Comparison of ENCODE assay signal across 18 cellular contexts in the genomic region with DNA sequence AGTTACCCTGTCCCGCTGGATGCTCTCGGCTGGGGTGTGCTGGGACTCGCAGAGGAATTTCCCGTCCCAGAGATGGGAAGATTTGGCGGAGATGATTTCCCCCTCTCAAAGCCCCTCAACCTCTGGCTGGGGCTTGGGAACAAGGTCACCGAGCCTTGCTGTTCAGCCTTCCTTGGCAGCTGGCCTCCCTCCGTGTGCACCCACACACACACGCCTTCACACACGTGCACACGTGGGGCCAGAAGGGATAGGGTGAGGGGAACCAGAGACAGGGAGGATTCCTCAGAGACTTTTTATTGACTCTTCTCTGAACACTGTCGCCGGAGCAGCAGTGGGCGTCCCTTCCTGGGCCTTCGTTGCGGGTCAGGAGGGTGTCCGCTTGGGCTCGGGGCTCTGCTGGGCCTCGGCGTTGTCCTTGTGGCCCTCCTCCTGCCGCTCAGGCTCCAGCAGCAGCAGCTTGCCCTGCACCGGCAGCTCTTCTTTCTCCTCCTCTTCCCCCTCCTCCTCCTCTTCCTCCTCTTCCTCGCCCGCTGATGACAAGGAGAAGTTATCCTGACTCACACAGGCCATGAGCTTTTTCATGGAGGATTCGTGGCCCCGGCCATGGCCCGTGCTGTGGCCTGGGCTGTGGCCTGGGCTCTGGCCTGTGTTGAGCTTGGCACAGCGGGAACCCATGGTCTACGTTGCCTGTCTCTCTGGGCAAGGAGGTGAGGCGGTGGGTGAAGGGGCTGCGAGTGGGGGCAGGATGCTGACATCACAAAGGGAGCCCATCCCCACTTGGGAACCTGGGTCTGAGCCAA. TPM values are rescaled to one million over a fixed set of nuclear protein-coding genes. Genes with fewer than 3 reads are reported as not detected.
"Had no signal": no experiment of that assay in that cellular context is flagged by ENCODE, and none has a peak within 500 bp of the region (broad histone marks: within the 10 kb centered on the region; RNA-seq: fewer than 3 reads in every experiment).

A gene with protein sequence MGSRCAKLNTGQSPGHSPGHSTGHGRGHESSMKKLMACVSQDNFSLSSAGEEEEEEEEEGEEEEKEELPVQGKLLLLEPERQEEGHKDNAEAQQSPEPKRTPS (minus strand): TSS at position 709 of the 800 bp plus-strand sequence. CDS start 34 bp downstream, at position 675.

- ATAC-seq: activated CD4-positive, alpha-beta T cell treated with anti-CD3 and anti-CD28 coated beads for 36 hours; body of pancreas; left colon; natural killer cell treated with Interleukin-12 subunit alpha and Interleukin-12 subunit beta and Interleukin-15 and Interleukin-18, amount 100 ng/mL, for 72 hours; stimulated activated naive B cell treated with anti-CD40 and anti-IgM and Interleukin-4, amounts not matched to agents 10 μg/mL and 1 μg/mL and 100 μg/mL, for 72 hours had no signal

- H3K79me2 ChIP-seq: parathyroid adenoma had no signal

- H3K4me3 Mint-ChIP-seq: activated CD4-positive, alpha-beta T cell treated with anti-CD3 and anti-CD28 coated beads for 36 hours; activated naive CD4-positive, alpha-beta T cell treated with anti-CD3 and anti-CD28 coated beads, Interleukin-2, amount 10 ng/mL, durations not matched to agents 7 days and 5 days; natural killer cell treated with Interleukin-12 subunit alpha and Interleukin-12 subunit beta and Interleukin-15 and Interleukin-18, amount 100 ng/mL, for 72 hours had no signal

- H3K4me2 ChIP-seq: smooth muscle cell had no signal

- H3K4me1 ChIP-seq: body of pancreas, parathyroid adenoma, right atrium auricular region had no signal

- H3K9ac ChIP-seq: parathyroid adenoma had no signal

- H3K4me1 Mint-ChIP-seq: activated CD4-positive, alpha-beta T cell treated with anti-CD3 and anti-CD28 coated beads for 36 hours; activated naive CD4-positive, alpha-beta T cell treated with anti-CD3 and anti-CD28 coated beads, Interleukin-2, amount 10 ng/mL, durations not matched to agents 7 days and 5 days had no signal

- H3K36me3 ChIP-seq: right atrium auricular region had no signal

- H3K4me3 ChIP-seq: body of pancreas, right atrium auricular region, SK-N-MC, smooth muscle cell had no signal

- H3K9me3 Mint-ChIP-seq: activated naive CD4-positive, alpha-beta T cell treated with anti-CD3 and anti-CD28 coated beads, Interleukin-2, amount 10 ng/mL, durations not matched to agents 7 days and 5 days; activated T-helper 2 cell treated with anti-CD3 and anti-CD28 coated beads, Interferon-gamma antibody, Interleukin-2, Interleukin-4, amounts not matched to agents 10 μg/mL and 5 μg/mL and 100 μg/mL, durations not matched to agents 14 hours and 24 hours and 36 hours; natural killer cell treated with Interleukin-12 subunit alpha and Interleukin-12 subunit beta and Interleukin-15 and Interleukin-18, amount 100 ng/mL, for 72 hours; stimulated activated naive B cell treated with anti-CD40 and anti-IgM and Interleukin-4, amounts not matched to agents 10 μg/mL and 1 μg/mL and 100 μg/mL, for 72 hours had no signal

- H2AFZ ChIP-seq: parathyroid adenoma had no signal

- DNase-seq: activated CD4-positive, alpha-beta T cell treated with anti-CD3 and anti-CD28 coated beads for 36 hours; activated naive CD4-positive, alpha-beta T cell treated with anti-CD3 and anti-CD28 coated beads, Interleukin-2, amount 10 ng/mL, durations not matched to agents 7 days and 5 days; activated T-cell treated with anti-CD3 and anti-CD28 coated beads for 4 hours; body of pancreas; left colon; mammary epithelial cell; stimulated activated naive B cell treated with anti-CD40 and anti-IgM and Interleukin-4, amounts not matched to agents 10 μg/mL and 1 μg/mL and 100 μg/mL, for 72 hours; T-helper 1 cell had no signal

- H3K27ac ChIP-seq: body of pancreas, parathyroid adenoma, right atrium auricular region, SK-N-MC, VCaP had no signal

- H3K27ac Mint-ChIP-seq: activated CD4-positive, alpha-beta T cell treated with anti-CD3 and anti-CD28 coated beads for 36 hours; activated naive CD4-positive, alpha-beta T cell treated with anti-CD3 and anti-CD28 coated beads, Interleukin-2, amount 10 ng/mL, durations not matched to agents 7 days and 5 days; activated T-helper 2 cell treated with anti-CD3 and anti-CD28 coated beads, Interferon-gamma antibody, Interleukin-2, Interleukin-4, amounts not matched to agents 10 μg/mL and 5 μg/mL and 100 μg/mL, durations not matched to agents 14 hours and 24 hours and 36 hours; natural killer cell treated with Interleukin-12 subunit alpha and Interleukin-12 subunit beta and Interleukin-15 and Interleukin-18, amount 100 ng/mL, for 72 hours; stimulated activated naive B cell treated with anti-CD40 and anti-IgM and Interleukin-4, amounts not matched to agents 10 μg/mL and 1 μg/mL and 100 μg/mL, for 72 hours had no signal

- H3K27me3 Mint-ChIP-seq: activated CD4-positive, alpha-beta T cell treated with anti-CD3 and anti-CD28 coated beads for 36 hours; stimulated activated naive B cell treated with anti-CD40 and anti-IgM and Interleukin-4, amounts not matched to agents 10 μg/mL and 1 μg/mL and 100 μg/mL, for 72 hours had no signal

- H3K36me3 Mint-ChIP-seq: activated naive CD4-positive, alpha-beta T cell treated with anti-CD3 and anti-CD28 coated beads, Interleukin-2, amount 10 ng/mL, durations not matched to agents 7 days and 5 days; natural killer cell treated with Interleukin-12 subunit alpha and Interleukin-12 subunit beta and Interleukin-15 and Interleukin-18, amount 100 ng/mL, for 72 hours; stimulated activated naive B cell treated with anti-CD40 and anti-IgM and Interleukin-4, amounts not matched to agents 10 μg/mL and 1 μg/mL and 100 μg/mL, for 72 hours had no signal

- H3K9me3 ChIP-seq: body of pancreas, right atrium auricular region had no signal

- H3K27me3 ChIP-seq: body of pancreas, right atrium auricular region had no signal

RNA-seq across cellular contexts. Expression of the gene that starts here (rescaled TPM):
- total RNA-seq: activated CD4-positive, alpha-beta T cell treated with anti-CD3 and anti-CD28 coated beads for 36 hours; activated T-helper 2 cell treated with anti-CD3 and anti-CD28 coated beads, Interferon-gamma antibody, Interleukin-2, Interleukin-4, amounts not matched to agents 10 μg/mL and 5 μg/mL and 100 μg/mL, durations not matched to agents 14 hours and 24 hours and 36 hours; body of pancreas; left colon; mammary epithelial cell; natural killer cell treated with Interleukin-12 subunit alpha and Interleukin-12 subunit beta and Interleukin-15 and Interleukin-18, amount 100 ng/mL, for 72 hours; right atrium auricular region; smooth muscle cell; ureter had no signal
- polyA plus RNA-seq: adipose tissue, esophagus, mammary epithelial cell, smooth muscle cell had no signal
